In the genomic region with DNA sequence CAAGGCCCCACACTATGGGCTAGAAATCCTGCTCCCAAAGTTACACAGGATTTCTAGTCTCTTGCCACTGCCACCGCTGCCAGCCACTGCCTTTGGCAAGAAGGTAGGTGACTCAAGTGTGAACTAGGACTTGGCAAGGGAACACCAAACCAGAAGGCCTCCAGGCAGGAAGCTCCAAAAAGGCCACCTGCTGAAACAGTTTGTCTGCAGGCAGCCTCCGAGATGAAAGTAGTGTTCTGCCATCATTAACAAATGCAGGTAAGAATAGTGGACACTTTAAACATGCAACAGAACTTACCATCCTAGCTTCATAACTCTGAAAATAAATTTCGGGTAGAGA, we compare ENCODE assay signal across 9 cellular contexts. TPM values are rescaled to one million over a fixed set of nuclear protein-coding genes. Genes with fewer than 3 reads are reported as not detected.
DNase-seq lines count a peak whose midpoint lies in the region; ATAC-seq and TF ChIP-seq lines count a peak whose summit lies in the region.
"Had no signal": no experiment of that assay in that cellular context is flagged by ENCODE, and none has a peak within 500 bp of the region (broad histone marks: within the 10 kb centered on the region; RNA-seq: fewer than 3 reads in every experiment).

No MANE protein-coding gene starts in this region.

- no peak for DNase-seq in GM12864 (ENCODE audit: low read depth)
- peak; percentile 69 for DNase-seq in OCI-LY7 (ENCODE audit: low spot score)
- DNase-seq in effector CD4-positive, alpha-beta T cell: peak; percentile 28
- DNase-seq in gastrocnemius medialis: peak; percentile 69 to 85
- no peak for DNase-seq in COLO668 (lab: John Stamatoyannopoulos, UW; ENCODE audit: unreplicated experiment)
- no peak for DNase-seq in COLO829 (ENCODE audit: low spot score)
- DNase-seq: H9 had no signal

- POLR2A ChIA-PET in OCI-LY7 (lab: Charles Lee): interaction anchor here (0.6 to 8.5 kb wide), 12 partner anchors 11 to 1999 kb away, joined by 3 to 128 read pairs (median 4); no protein-coding TSS in a partner anchor

- TF ChIP-seq CTCF in GM12864 (IDR thresholded peaks at IDR 0.05; ENCODE audit: low read depth, low read length, missing control alignments) (no peak), OCI-LY7 (conservative IDR thresholded peaks at IDR 0.05; ENCODE audit: low read length) (no peak), gastrocnemius medialis (IDR thresholded peaks at IDR 0.05 in 4 of 5, conservative IDR thresholded peaks at IDR 0.05 in 1 of 5) (no peak)

- 0 out of 2 replicates have a peak, but pooled peaks cover 3% of the 10 kb centered on the region for H3K36me3 ChIP-seq in OCI-LY7 (ENCODE audit: insufficient read depth, low read length)
- H3K36me3 ChIP-seq in gastrocnemius medialis: no peaks in the 10 kb centered on the region

- H2AFZ ChIP-seq in OCI-LY7 (ENCODE audit: low read length): no peak overlapping the region

- BruUV-seq in OCI-LY7 (replicated peaks; lab: Mats Ljungman, UMichigan): no TSS peak

- peak overlapping the region; percentile 83 for H3K27ac ChIP-seq in OCI-LY7 (ENCODE audit: low read depth, low read length, poor library complexity, severe bottlenecking)
- peak overlapping the region; percentile 63 to 79 (median 71) for H3K27ac ChIP-seq in gastrocnemius medialis

- H3K4me1 ChIP-seq in OCI-LY7 (ENCODE audit: insufficient read depth, low read length, poor library complexity, severe bottlenecking): peaks cover 81% of the 10 kb centered on the region
- H3K4me1 ChIP-seq in gastrocnemius medialis: peaks cover 38 to 40% of the 10 kb centered on the region in 2 donors

- H3K4me2 ChIP-seq in OCI-LY7 (ENCODE audit: low read length): peak overlapping the region; percentile 84

- peak; percentile 68 to 74 for ATAC-seq in gastrocnemius medialis
- ATAC-seq in HG02610 (IDR thresholded peaks at IDR 0.05; ENCODE audit: unreplicated experiment): no peak
- ATAC-seq in HG02571 (IDR thresholded peaks at IDR 0.05; ENCODE audit: unreplicated experiment): no peak

- in situ Hi-C loops in gastrocnemius medialis (cut with MboI; ENCODE audit: low sequenced_read_pairs in 4 of 4): loop anchor here in 2 of 4 donors (25.0 kb wide), 1 partner anchor 294 kb away; no protein-coding TSS in a partner anchor

- H3K9me3 ChIP-seq in OCI-LY7 (ENCODE audit: low read length) (no peaks in the 10 kb centered on the region), gastrocnemius medialis (no peaks in the 10 kb centered on the region)

- H3K79me2 ChIP-seq in OCI-LY7 (ENCODE audit: insufficient read depth, low read depth, low read length): peaks cover 83% of the 10 kb centered on the region

- H3K9me2 ChIP-seq in OCI-LY7 (ENCODE audit: insufficient read depth, low read length): no peaks in the 10 kb centered on the region

- TF ChIP-seq POLR2A in gastrocnemius medialis (IDR thresholded peaks at IDR 0.05): no peak

- CTCF ChIA-PET in OCI-LY7 (lab: Charles Lee; ENCODE audit: unreplicated experiment): interaction anchor here (0.6 kb wide), 1 partner anchor 209 kb away, joined by 3 read pairs; a partner anchor contains a TSS

- H3K4me3 ChIP-seq in GM12864 (ENCODE audit: low read depth, low read length) (peak overlapping the region; percentile 30), OCI-LY7 (ENCODE audit: low read depth, low read length, poor library complexity, severe bottlenecking) (peak overlapping the region; percentile 92), gastrocnemius medialis (no peak overlapping the region)

- H4K20me1 ChIP-seq in OCI-LY7 (ENCODE audit: insufficient read depth, low read length): no peaks in the 10 kb centered on the region

- no peaks in the 10 kb centered on the region for H3K27me3 ChIP-seq in gastrocnemius medialis

- intact Hi-C loops in OCI-LY7 (cut with micrococcal nuclease; ENCODE audit: unreplicated experiment): loop anchor here (1.0 to 5.0 kb wide), 3 partner anchors 9 to 211 kb away; a partner anchor contains a TSS
- intact Hi-C loops in gastrocnemius medialis (cut with DNase I; ENCODE audit: low total_unique reads): loop anchor here (1.0 to 5.0 kb wide), 2 partner anchors 33 to 71 kb away; no protein-coding TSS in a partner anchor

RNA-seq across cellular contexts. Expression of a gene that starts 3.9 kb away (rescaled TPM):
- 70.3 and 73.7 TPM in 2 replicates for total RNA-seq in OCI-LY7 (2014; rRNA removed; shearing (Covaris generic))
- 69.4 and 86.6 TPM in 2 replicates for total RNA-seq in OCI-LY7 (2022)
- 1 to 10 TPM; 1.8 to 6.3 (median 3.0) TPM for total RNA-seq in gastrocnemius medialis

Comparison
In these comparisons a context has a peak if more than half of its experiments do, and no peak if none do; other contexts are left out.
1. DNase-seq: peak in OCI-LY7 (single experiment), effector CD4-positive, alpha-beta T cell (single experiment) and gastrocnemius medialis (2 of 2); none in GM12864 (single experiment), COLO668 (single experiment) and COLO829 (single experiment).
2. H3K4me3 ChIP-seq: peak in GM12864 (single experiment) and OCI-LY7 (single experiment); none in gastrocnemius medialis (0 of 4).
3. ATAC-seq: peak in gastrocnemius medialis (2 of 2); none in HG02610 (single experiment) and HG02571 (single experiment).
4. RNA of a gene that starts 3.9 kb away (total RNA-seq): 69.4 to 86.6 TPM in OCI-LY7; 1.8 to 6.3 TPM in gastrocnemius medialis; every median in the first group is over 4 times any median in the second.